Comparison of ENCODE assay signal across 1 cellular context in genomic region chr11:70643642-70644041, GRCh38.
A peak's percentile ranks its signal among the peaks of the same experiment; 100 is the strongest.
TF ChIP-seq lines count a peak whose summit lies in the region.

No MANE protein-coding gene starts in this region.

TF ChIP-seq in GM12878, 131 proteins besides CTCF, POLR2A, EP300 and RAD21:
- TF ChIP-seq SPI1 (IDR thresholded peaks at IDR 0.05; ENCODE audit: borderline replicate concordance, insufficient read depth, low read depth, low read length) (peak; percentile 34; the same call in 1 of the 2 replicates), HSF1 (IDR thresholded peaks at IDR 0.05; ENCODE audit: low read depth, low read length) (no peak), HDAC2 (IDR thresholded peaks at IDR 0.05) (no peak), SMC3 (IDR thresholded peaks at IDR 0.05; ENCODE audit: borderline replicate concordance, low read length) (no peak), MEF2B (IDR thresholded peaks at IDR 0.05; ENCODE audit: partially characterized antibody, poor library complexity, severe bottlenecking) (peak; percentile 71), SMAD5 (IDR thresholded peaks at IDR 0.05; ENCODE audit: low read depth) (no peak), ZNF217 (IDR thresholded peaks at IDR 0.05) (no peak), ZNF24 (IDR thresholded peaks at IDR 0.05) (no peak)
